9 cellular contexts compared by ENCODE assay signal in the genomic region with DNA sequence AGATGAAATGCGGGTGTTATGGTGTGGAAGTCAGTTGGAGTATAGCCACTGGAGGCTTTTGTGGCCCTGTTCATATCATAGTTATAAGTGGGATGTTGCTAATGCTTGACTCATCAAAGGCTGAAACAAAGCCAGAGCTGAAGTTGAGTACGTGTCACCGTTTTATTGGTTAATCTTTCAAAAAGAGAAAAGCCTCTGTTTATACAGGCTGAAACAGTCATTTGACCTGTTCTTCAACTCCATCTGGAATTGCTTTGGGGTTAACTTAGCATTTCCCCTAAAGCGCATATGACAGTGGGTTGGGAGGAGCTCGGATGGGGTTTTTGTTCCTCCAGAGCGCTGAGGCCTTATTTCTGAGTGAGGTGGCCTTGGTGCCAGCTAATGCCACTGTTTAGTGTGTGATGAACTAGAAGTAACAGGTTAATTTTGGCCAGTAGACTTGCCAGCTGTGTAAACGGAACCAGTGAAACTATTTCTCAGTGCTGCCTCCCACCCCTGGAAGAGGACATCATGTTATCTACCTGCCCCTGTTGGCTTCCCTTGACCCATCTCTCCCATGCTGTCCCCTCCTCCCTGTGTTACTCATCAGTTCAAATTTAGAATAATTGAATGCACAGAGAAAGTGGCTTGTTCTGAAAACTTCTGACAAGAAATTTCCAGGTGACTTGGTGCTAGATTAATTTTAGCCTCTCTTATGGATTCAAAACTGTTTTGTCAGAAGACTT. TPM values are rescaled to one million over a fixed set of nuclear protein-coding genes. Genes with fewer than 3 reads are reported as not detected.
DNase-seq lines count a peak whose midpoint lies in the region; ATAC-seq, FAIRE-seq and TF ChIP-seq lines count a peak whose summit lies in the region.
"Had no signal": no experiment of that assay in that cellular context is flagged by ENCODE, and none has a peak within 500 bp of the region (broad histone marks: within the 10 kb centered on the region; RNA-seq: fewer than 3 reads in every experiment).

No MANE protein-coding gene starts in this region.

- no peak for TF ChIP-seq POLR2A in GM12892 (IDR thresholded peaks at IDR 0.05; ENCODE audit: low read depth, low read length)

- no peak overlapping the region for H3K4me3 Mint-ChIP-seq in type B pancreatic cell

- H3K27ac Mint-ChIP-seq in type B pancreatic cell, result peak overlapping the region; percentile 30

- peaks cover 20% of the 10 kb centered on the region for H3K9me3 Mint-ChIP-seq in type B pancreatic cell

- peaks cover 6% of the 10 kb centered on the region for H3K4me1 Mint-ChIP-seq in type B pancreatic cell (ENCODE audit: unreplicated experiment)

- intact Hi-C loops in left cardiac atrium (cut with DNase I), result no loop called here
- intact Hi-C loops in cardiac septum (cut with DNase I), result no loop called here

- DNase-seq in left cardiac atrium (no peak), cardiac septum (ENCODE audit: low spot score) (no peak), fibroblast of villous mesenchyme (ENCODE audit: low read depth) (peak; percentile 96), type B pancreatic cell (ENCODE audit: extremely low spot score, unreplicated experiment) (no peak), GM12892 (ENCODE audit: insufficient read length) (no peak), small intestine (no peak)

- peaks cover 10 to 14% of the 10 kb centered on the region in 2 donors for H3K36me3 ChIP-seq in small intestine (ENCODE audit: control insufficient read depth in 2 of 2, insufficient read depth in 2 of 2, low read length in 2 of 2)

- WGBS in small intestine, 3 donors, result 85 to 92% (median 88%) methylated on average over 7 of the region's 7 CpGs

- TF ChIP-seq CTCF in fibroblast of villous mesenchyme (IDR thresholded peaks at IDR 0.05; ENCODE audit: insufficient read depth, low read depth, low read length) (no peak), type B pancreatic cell (conservative IDR thresholded peaks at IDR 0.05) (no peak)

- H3K27me3 ChIP-seq in small intestine (ENCODE audit: control insufficient read depth in 2 of 2, insufficient read depth in 2 of 2, low read length in 2 of 2), result no peaks in the 10 kb centered on the region

- H3K9me3 ChIP-seq in small intestine (ENCODE audit: control insufficient read depth, low read depth), result no peaks in the 10 kb centered on the region

- peaks cover 86% of the 10 kb centered on the region for H3K36me3 Mint-ChIP-seq in type B pancreatic cell

- H3K4me3 ChIP-seq in fibroblast of villous mesenchyme (ENCODE audit: low read depth, low read length) (no peak overlapping the region), small intestine (ENCODE audit: low read depth in 1 of 2, low read length in 2 of 2) (no peak overlapping the region)

- no peaks in the 10 kb centered on the region for H3K4me1 ChIP-seq in small intestine (ENCODE audit: control insufficient read depth in 2 of 2, insufficient read depth in 1 of 2, low read depth in 1 of 2, low read length in 1 of 2)

- peak; percentile 47 to 93 for ATAC-seq in left cardiac atrium
- ATAC-seq in SK-N-SH treated with all-trans-retinoic acid at 6 μM for 48 hours, result peak; percentile 98
- ATAC-seq in HG02981 (IDR thresholded peaks at IDR 0.05; ENCODE audit: unreplicated experiment), result no peak
- ATAC-seq: Panc1 had no signal

- no peaks in the 10 kb centered on the region for H3K27me3 Mint-ChIP-seq in type B pancreatic cell

- FAIRE-seq in GM12892 (lab: Jason Lieb, UNC) (no peak), small intestine (lab: Jason Lieb, UNC) (no peak)

- no peak overlapping the region for H3K27ac ChIP-seq in small intestine (ENCODE audit: low read depth in 1 of 2, low read length in 1 of 2)

TF ChIP-seq in SK-N-SH treated with all-trans-retinoic acid at 6 μM for 48 hours, 23 proteins besides CTCF, POLR2A, EP300 and RAD21:
- no peak for TF ChIP-seq ESRRG (CRISPR knock-in tag; IDR thresholded peaks at IDR 0.05)
TF ChIP-seq in SK-N-SH treated with all-trans-retinoic acid at 6 μM for 48 hours: peak in this region for 0.

RNA-seq across cellular contexts. Expression of gene MTAP, which starts 34.2 kb away (rescaled TPM):
- total RNA-seq in left cardiac atrium, result 10 to 100 TPM; 19.6 to 21.3 TPM
- 13.0 TPM for total RNA-seq in cardiac septum
- 26.4 and 36.7 TPM in 2 replicates for total RNA-seq in fibroblast of villous mesenchyme
- 73.4 and 77.4 TPM in 2 replicates for total RNA-seq in type B pancreatic cell (ENCODE audit: low replicate concordance)
- 7.1 TPM for polyA plus RNA-seq in GM12892 (2012; ENCODE audit: missing spikeins)
- polyA plus RNA-seq in small intestine, result 10 to 100 TPM in 1 of 3 donors, 1 to 10 TPM in 2; 3.0 to 15.3 (median 5.8) TPM
